ENCODE assay signal across 27 cellular contexts in genomic region chr3:120196812-120197211, GRCh38.
"Had no signal": no experiment of that assay in that cellular context is flagged by ENCODE, and none has a peak within 500 bp of the region (broad histone marks: within the 10 kb centered on the region; RNA-seq: fewer than 3 reads in every experiment).

No MANE protein-coding gene starts in this region.

- H3K36me3 ChIP-seq: brain microvascular endothelial cell, SJSA1 had no signal

- H3K4me2 ChIP-seq: SK-N-SH had no signal

- H3K27me3 ChIP-seq: brain microvascular endothelial cell, SJSA1 had no signal

- H3K4me3 ChIP-seq: K562, SJSA1 had no signal

- H3K27me3 Mint-ChIP-seq: activated CD8-positive, alpha-beta T cell treated with anti-CD3 and anti-CD28 coated beads for 36 hours; activated naive CD8-positive, alpha-beta T cell treated with anti-CD3 and anti-CD28 coated beads for 36 hours; activated T-helper 17 cell treated with anti-CD3 and anti-CD28 coated beads, Interleukin-2, amount 50 U/mL, for 72 hours had no signal

- H3K27ac ChIP-seq: brain microvascular endothelial cell, SJSA1 had no signal

- H3K4me3 Mint-ChIP-seq: activated CD4-positive, alpha-beta T cell treated with anti-CD3 and anti-CD28 coated beads, Interleukin-2, amount 10 ng/mL, durations not matched to agents 24 days and 14 days; activated CD8-positive, alpha-beta T cell treated with anti-CD3 and anti-CD28 coated beads for 36 hours; activated naive CD8-positive, alpha-beta T cell treated with anti-CD3 and anti-CD28 coated beads for 36 hours; activated T-cell treated with anti-CD3 and anti-CD28 coated beads, Interleukin-2, amount 50 U/mL, for 72 hours; activated T-helper 17 cell treated with anti-CD3 and anti-CD28 coated beads, Interleukin-2, amount 50 U/mL, for 72 hours; T-helper 1 cell treated with Interleukin-12 subunit alpha and Interleukin-12 subunit beta and Interleukin-4 antibody, amounts not matched to agents 30 μg/mL and 1 μg/mL, for 36 hours; T-helper 2 cell treated with Interferon-gamma antibody and Interleukin-4, amounts not matched to agents 5 μg/mL and 100 μg/mL, for 36 hours had no signal

- H3K9me3 Mint-ChIP-seq: activated CD4-positive, alpha-beta T cell treated with anti-CD3 and anti-CD28 coated beads, Interleukin-2, amount 10 ng/mL, durations not matched to agents 24 days and 14 days; activated CD8-positive, alpha-beta T cell treated with anti-CD3 and anti-CD28 coated beads for 36 hours; activated naive CD8-positive, alpha-beta T cell treated with anti-CD3 and anti-CD28 coated beads for 36 hours; activated T-cell treated with anti-CD3 and anti-CD28 coated beads, Interleukin-2, amount 50 U/mL, for 72 hours; activated T-helper 17 cell treated with anti-CD3 and anti-CD28 coated beads, Interleukin-2, amount 50 U/mL, for 72 hours; T-helper 1 cell treated with Interleukin-12 subunit alpha and Interleukin-12 subunit beta and Interleukin-4 antibody, amounts not matched to agents 30 μg/mL and 1 μg/mL, for 36 hours; T-helper 2 cell treated with Interferon-gamma antibody and Interleukin-4, amounts not matched to agents 5 μg/mL and 100 μg/mL, for 36 hours had no signal

- H3K27ac Mint-ChIP-seq: activated CD4-positive, alpha-beta T cell treated with anti-CD3 and anti-CD28 coated beads, Interleukin-2, amount 10 ng/mL, durations not matched to agents 24 days and 14 days; activated CD8-positive, alpha-beta T cell treated with anti-CD3 and anti-CD28 coated beads for 36 hours; activated naive CD8-positive, alpha-beta T cell treated with anti-CD3 and anti-CD28 coated beads for 36 hours; activated T-cell treated with anti-CD3 and anti-CD28 coated beads, Interleukin-2, amount 50 U/mL, for 72 hours; activated T-helper 17 cell treated with anti-CD3 and anti-CD28 coated beads, Interleukin-2, amount 50 U/mL, for 72 hours; T-helper 1 cell treated with Interleukin-12 subunit alpha and Interleukin-12 subunit beta and Interleukin-4 antibody, amounts not matched to agents 30 μg/mL and 1 μg/mL, for 36 hours; T-helper 2 cell treated with Interferon-gamma antibody and Interleukin-4, amounts not matched to agents 5 μg/mL and 100 μg/mL, for 36 hours had no signal

- H3K9me3 ChIP-seq: SJSA1, SK-N-SH had no signal

- H3K9ac ChIP-seq: SK-N-SH had no signal

- DNase-seq: activated CD4-positive, alpha-beta T cell treated with anti-CD3 and anti-CD28 coated beads, Interleukin-2, amount 10 ng/mL, durations not matched to agents 24 days and 14 days; activated CD4-positive, alpha-beta T cell treated with anti-CD3 and anti-CD28 coated beads, Interleukin-2, amount 50 U/mL, for 4 hours; activated CD8-positive, alpha-beta T cell treated with anti-CD3 and anti-CD28 coated beads for 36 hours; activated effector memory CD4-positive, alpha-beta T cell treated with anti-CD3 and anti-CD28 coated beads, Interleukin-2, amount 50 U/mL, for 16 hours; activated naive CD4-positive, alpha-beta T cell; activated naive CD4-positive, alpha-beta T cell treated with anti-CD3 and anti-CD28 coated beads, Interleukin-2, amount 50 U/mL, for 16 hours; activated naive CD8-positive, alpha-beta T cell treated with anti-CD3 and anti-CD28 coated beads for 36 hours; activated T-cell treated with anti-CD3 and anti-CD28 coated beads, Interleukin-2, amount 50 U/mL, for 1 hour; activated T-cell treated with anti-CD3 and anti-CD28 coated beads, Interleukin-2, amount 50 U/mL, for 72 hours; amniotic stem cell; aorta; brain microvascular endothelial cell; IMR-90; NCI-H1105; NCI-H1417 treated with DMSO at 0.1 percent for 48 hours; NCI-H1930; NCI-H2081 treated with DMSO at 0.1 percent for 48 hours; NCI-H226; NCI-H446 treated with DMSO at 0.1 percent for 48 hours; NCI-H524; SHP77 treated with DMSO at 0.1 percent for 48 hours; SK-N-SH had no signal

- ATAC-seq: activated CD8-positive, alpha-beta T cell treated with anti-CD3 and anti-CD28 coated beads for 36 hours; activated T-cell treated with anti-CD3 and anti-CD28 coated beads, Interleukin-2, amount 50 U/mL, for 72 hours; activated T-helper 17 cell treated with anti-CD3 and anti-CD28 coated beads, Interleukin-2, amount 50 U/mL, for 72 hours; K562 had no signal

- H3K4me1 Mint-ChIP-seq: activated CD4-positive, alpha-beta T cell treated with anti-CD3 and anti-CD28 coated beads, Interleukin-2, amount 10 ng/mL, durations not matched to agents 24 days and 14 days; activated naive CD8-positive, alpha-beta T cell treated with anti-CD3 and anti-CD28 coated beads for 36 hours; activated T-helper 17 cell treated with anti-CD3 and anti-CD28 coated beads, Interleukin-2, amount 50 U/mL, for 72 hours had no signal

- H3K36me3 Mint-ChIP-seq: activated naive CD8-positive, alpha-beta T cell treated with anti-CD3 and anti-CD28 coated beads for 36 hours had no signal

- H3K4me1 ChIP-seq: SJSA1 had no signal
